ENCODE assay signal across 1 cellular context in the genomic region with DNA sequence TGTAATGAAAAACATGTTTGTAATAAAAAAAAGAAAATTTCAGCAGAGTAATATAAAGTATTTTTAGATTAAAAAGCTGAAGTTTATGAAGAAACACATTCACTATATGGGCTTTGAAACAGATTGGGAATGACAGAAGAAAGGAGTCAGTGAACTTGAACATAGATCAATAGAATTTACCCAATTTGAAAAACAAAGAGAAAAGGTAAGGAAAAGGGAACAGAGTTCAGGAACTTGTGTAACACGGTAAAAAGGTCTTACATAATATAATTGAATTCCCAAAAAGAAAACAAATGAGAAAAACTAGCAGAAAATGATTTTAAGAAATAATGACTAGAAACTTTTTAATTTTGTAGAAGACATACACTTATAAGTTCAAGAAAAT.
TF ChIP-seq lines count a peak whose summit lies in the region.

No MANE protein-coding gene starts in this region.

TF ChIP-seq in HepG2, 621 proteins besides CTCF, POLR2A, EP300 and RAD21 (continued from another document):
- TF ChIP-seq, protein P1, sequence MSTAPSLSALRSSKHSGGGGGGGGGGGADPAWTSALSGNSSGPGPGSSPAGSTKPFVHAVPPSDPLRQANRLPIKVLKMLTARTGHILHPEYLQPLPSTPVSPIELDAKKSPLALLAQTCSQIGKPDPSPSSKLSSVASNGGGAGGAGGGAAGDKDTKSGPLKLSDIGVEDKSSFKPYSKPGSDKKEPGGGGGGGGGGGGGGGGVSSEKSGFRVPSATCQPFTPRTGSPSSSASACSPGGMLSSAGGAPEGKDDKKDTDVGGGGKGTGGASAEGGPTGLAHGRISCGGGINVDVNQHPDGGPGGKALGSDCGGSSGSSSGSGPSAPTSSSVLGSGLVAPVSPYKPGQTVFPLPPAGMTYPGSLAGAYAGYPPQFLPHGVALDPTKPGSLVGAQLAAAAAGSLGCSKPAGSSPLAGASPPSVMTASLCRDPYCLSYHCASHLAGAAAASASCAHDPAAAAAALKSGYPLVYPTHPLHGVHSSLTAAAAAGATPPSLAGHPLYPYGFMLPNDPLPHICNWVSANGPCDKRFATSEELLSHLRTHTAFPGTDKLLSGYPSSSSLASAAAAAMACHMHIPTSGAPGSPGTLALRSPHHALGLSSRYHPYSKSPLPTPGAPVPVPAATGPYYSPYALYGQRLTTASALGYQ (CRISPR knock-in tag; IDR thresholded peaks at IDR 0.05): peak; percentile 81; the same call in 1 of the 2 replicates
- TF ChIP-seq MIXL1 (CRISPR knock-in tag; IDR thresholded peaks at IDR 0.05) (peak; percentile 96), DPF2 (CRISPR knock-in tag; IDR thresholded peaks at IDR 0.05; ENCODE audit: borderline replicate concordance, low read depth) (peak; percentile 46; the same call in 1 of the 2 replicates), GATAD2A (CRISPR knock-in tag; IDR thresholded peaks at IDR 0.05) (peak; percentile 92), TBL1XR1 (IDR thresholded peaks at IDR 0.05; ENCODE audit: borderline replicate concordance, low read length, partially characterized antibody) (peak; percentile 92), ATM (IDR thresholded peaks at IDR 0.05; ENCODE audit: borderline replicate concordance) (peak; percentile 88; the same call in 1 of the 2 replicates), NCOA2 (CRISPR knock-in tag; IDR thresholded peaks at IDR 0.05) (peak; percentile 85), ZNF124 (CRISPR knock-in tag; IDR thresholded peaks at IDR 0.05) (peak; percentile 16; the same call in 1 of the 2 replicates), RCOR2 (CRISPR knock-in tag; IDR thresholded peaks at IDR 0.05) (0 out of 2 replicates have a peak, but pooled peaks have one; percentile 21), SAP130 (CRISPR knock-in tag; IDR thresholded peaks at IDR 0.05; ENCODE audit: low read depth) (peak; percentile 38), SMAD3 (CRISPR knock-in tag; IDR thresholded peaks at IDR 0.05) (0 out of 2 replicates have a peak, but pooled peaks have one; percentile 58), ASH2L (IDR thresholded peaks at IDR 0.05; ENCODE audit: insufficient read length, low read depth, low read length) (peak; percentile 46), SIX4 (CRISPR knock-in tag; IDR thresholded peaks at IDR 0.05) (no peak), ZNF572 (CRISPR knock-in tag; IDR thresholded peaks at IDR 0.05) (no peak), ELF3 (CRISPR knock-in tag; IDR thresholded peaks at IDR 0.05) (peak; percentile 51; the same call in 1 of the 2 replicates), SOX13 (IDR thresholded peaks at IDR 0.05) (no peak; the same call in 1 of the 2 replicates), SOX13 (CRISPR knock-in tag; conservative IDR thresholded peaks at IDR 0.05 in 1 of 2, IDR thresholded peaks at IDR 0.05 in 1 of 2) (peak in 1 of 2 experiments; percentile 94; a peak in 2 of 4 replicates), LCORL (IDR thresholded peaks at IDR 0.05) (peak; percentile 89), LCORL (CRISPR knock-in tag; IDR thresholded peaks at IDR 0.05) (no peak; the same call in 1 of the 2 replicates), HDAC2 (CRISPR knock-in tag; IDR thresholded peaks at IDR 0.05) (peak; percentile 29; the same call in 1 of the 2 replicates), MBD4 (IDR thresholded peaks at IDR 0.05; ENCODE audit: borderline replicate concordance, low read length) (peak; percentile 49; the same call in 1 of the 2 replicates)
- TF ChIP-seq, protein P2, sequence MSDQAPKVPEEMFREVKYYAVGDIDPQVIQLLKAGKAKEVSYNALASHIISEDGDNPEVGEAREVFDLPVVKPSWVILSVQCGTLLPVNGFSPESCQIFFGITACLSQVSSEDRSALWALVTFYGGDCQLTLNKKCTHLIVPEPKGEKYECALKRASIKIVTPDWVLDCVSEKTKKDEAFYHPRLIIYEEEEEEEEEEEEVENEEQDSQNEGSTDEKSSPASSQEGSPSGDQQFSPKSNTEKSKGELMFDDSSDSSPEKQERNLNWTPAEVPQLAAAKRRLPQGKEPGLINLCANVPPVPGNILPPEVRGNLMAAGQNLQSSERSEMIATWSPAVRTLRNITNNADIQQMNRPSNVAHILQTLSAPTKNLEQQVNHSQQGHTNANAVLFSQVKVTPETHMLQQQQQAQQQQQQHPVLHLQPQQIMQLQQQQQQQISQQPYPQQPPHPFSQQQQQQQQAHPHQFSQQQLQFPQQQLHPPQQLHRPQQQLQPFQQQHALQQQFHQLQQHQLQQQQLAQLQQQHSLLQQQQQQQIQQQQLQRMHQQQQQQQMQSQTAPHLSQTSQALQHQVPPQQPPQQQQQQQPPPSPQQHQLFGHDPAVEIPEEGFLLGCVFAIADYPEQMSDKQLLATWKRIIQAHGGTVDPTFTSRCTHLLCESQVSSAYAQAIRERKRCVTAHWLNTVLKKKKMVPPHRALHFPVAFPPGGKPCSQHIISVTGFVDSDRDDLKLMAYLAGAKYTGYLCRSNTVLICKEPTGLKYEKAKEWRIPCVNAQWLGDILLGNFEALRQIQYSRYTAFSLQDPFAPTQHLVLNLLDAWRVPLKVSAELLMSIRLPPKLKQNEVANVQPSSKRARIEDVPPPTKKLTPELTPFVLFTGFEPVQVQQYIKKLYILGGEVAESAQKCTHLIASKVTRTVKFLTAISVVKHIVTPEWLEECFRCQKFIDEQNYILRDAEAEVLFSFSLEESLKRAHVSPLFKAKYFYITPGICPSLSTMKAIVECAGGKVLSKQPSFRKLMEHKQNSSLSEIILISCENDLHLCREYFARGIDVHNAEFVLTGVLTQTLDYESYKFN (CRISPR knock-in tag; conservative IDR thresholded peaks at IDR 0.05): peak; percentile 77
- TF ChIP-seq, protein P3, sequence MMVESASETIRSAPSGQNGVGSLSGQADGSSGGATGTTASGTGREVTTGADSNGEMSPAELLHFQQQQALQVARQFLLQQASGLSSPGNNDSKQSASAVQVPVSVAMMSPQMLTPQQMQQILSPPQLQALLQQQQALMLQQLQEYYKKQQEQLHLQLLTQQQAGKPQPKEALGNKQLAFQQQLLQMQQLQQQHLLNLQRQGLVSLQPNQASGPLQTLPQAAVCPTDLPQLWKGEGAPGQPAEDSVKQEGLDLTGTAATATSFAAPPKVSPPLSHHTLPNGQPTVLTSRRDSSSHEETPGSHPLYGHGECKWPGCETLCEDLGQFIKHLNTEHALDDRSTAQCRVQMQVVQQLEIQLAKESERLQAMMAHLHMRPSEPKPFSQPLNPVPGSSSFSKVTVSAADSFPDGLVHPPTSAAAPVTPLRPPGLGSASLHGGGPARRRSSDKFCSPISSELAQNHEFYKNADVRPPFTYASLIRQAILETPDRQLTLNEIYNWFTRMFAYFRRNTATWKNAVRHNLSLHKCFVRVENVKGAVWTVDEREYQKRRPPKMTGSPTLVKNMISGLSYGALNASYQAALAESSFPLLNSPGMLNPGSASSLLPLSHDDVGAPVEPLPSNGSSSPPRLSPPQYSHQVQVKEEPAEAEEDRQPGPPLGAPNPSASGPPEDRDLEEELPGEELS (CRISPR knock-in tag; IDR thresholded peaks at IDR 0.05): peak; percentile 42; the same call in 1 of the 2 replicates
- TF ChIP-seq, protein P4, sequence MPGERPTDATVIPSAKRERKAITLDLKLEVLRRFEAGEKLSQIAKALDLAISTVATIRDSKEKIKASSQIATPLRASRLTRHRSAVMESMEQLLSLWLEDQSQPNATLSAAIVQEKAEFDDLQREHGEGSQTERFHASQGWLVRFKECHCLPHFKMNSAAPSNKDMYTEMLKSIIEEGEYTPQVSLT (CRISPR knock-in tag; IDR thresholded peaks at IDR 0.05; ENCODE audit: borderline replicate concordance, low read depth): no peak
